32 cellular contexts compared by ENCODE assay signal in the genomic region with DNA sequence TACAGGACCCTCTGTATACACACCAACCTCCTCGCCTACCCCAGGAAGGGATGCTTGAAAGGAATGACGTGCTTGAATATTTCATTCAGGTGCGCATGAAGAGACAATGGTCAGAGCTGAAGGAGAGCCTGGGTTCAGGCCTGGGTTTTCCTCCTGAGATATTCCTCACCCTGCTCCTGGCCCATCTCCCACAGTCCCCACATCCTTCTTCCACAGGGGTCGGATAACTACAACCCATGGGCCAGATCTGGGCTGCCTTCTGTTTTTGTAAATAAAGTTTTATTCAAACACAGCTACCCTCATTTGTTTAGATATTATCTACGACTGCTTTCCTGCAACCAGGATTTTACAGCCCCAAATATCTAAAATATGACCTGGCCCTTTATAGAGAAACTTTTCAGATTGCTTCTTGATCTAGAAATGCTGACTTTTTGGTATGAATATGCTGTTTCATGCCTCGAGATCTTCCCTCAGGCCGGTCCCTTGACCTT. TPM values are rescaled to one million over a fixed set of nuclear protein-coding genes. Genes with fewer than 3 reads are reported as not detected.
"Had no signal": no experiment of that assay in that cellular context is flagged by ENCODE, and none has a peak within 500 bp of the region (broad histone marks: within the 10 kb centered on the region; RNA-seq: fewer than 3 reads in every experiment).

No MANE protein-coding gene starts in this region.

- H3K4me2 ChIP-seq: neural progenitor cell had no signal

- H3K27me3 ChIP-seq: right atrium auricular region, testis, thyroid gland, uterus had no signal

- H3K79me2 ChIP-seq: parathyroid adenoma had no signal

- H3K27ac ChIP-seq: heart left ventricle, left ventricle myocardium inferior, neural progenitor cell, neutrophil, parathyroid adenoma, right atrium auricular region, skin epidermis, stomach, testis, thyroid gland, transverse colon, upper lobe of left lung, uterus had no signal

- H3K36me3 ChIP-seq: heart left ventricle, left ventricle myocardium inferior, neural progenitor cell, neutrophil, right atrium auricular region, stomach, thyroid gland, transverse colon, upper lobe of left lung, uterus had no signal

- H3K9me3 ChIP-seq: heart left ventricle, left ventricle myocardium inferior, neutrophil, right atrium auricular region, stomach, testis, thyroid gland, transverse colon, upper lobe of left lung, uterus had no signal

- DNase-seq: heart left ventricle; hypothalamus; immature natural killer cell; left ventricle myocardium inferior; mesendoderm; naive B cell; occipital lobe; stimulated activated CD4-positive, alpha-beta T cell treated with anti-CD3 and anti-CD28 coated beads, Interleukin-12 subunit alpha, Interleukin-12 subunit beta, amount 100 ng/mL, for 4 hours; stimulated activated CD4-positive, alpha-beta T cell treated with anti-CD3 and anti-CD28 coated beads, Interleukin-15, amount 100 ng/mL, for 24 hours; stimulated activated CD4-positive, alpha-beta T cell treated with anti-CD3 and anti-CD28 coated beads, Interleukin-2, amount 100 ng/mL, for 24 hours; stimulated activated CD4-positive, alpha-beta T cell treated with anti-CD3 and anti-CD28 coated beads, Interleukin-4, amount 100 ng/mL, for 1 hour; stimulated activated naive B cell treated with anti-CD40 and anti-IgM and Interleukin-4, amounts not matched to agents 10 μg/mL and 1 μg/mL and 100 μg/mL, for 72 hours; stimulated activated naive CD8-positive, alpha-beta T cell treated with anti-CD3 and anti-CD28 coated beads, Interleukin-15, Interleukin-2, amounts not matched to agents 100 U/mL and 50 U/mL, for 24 hours; stomach; testis; thyroid gland; transverse colon; upper lobe of left lung; uterus had no signal

- H3K9me3 Mint-ChIP-seq: immature natural killer cell; mesothelial cell of epicardium; natural killer cell treated with Interleukin-12 subunit alpha and Interleukin-12 subunit beta and Interleukin-15 and Interleukin-18, amount 100 ng/mL, for 72 hours; neural progenitor cell had no signal

- FAIRE-seq: islet of Langerhans had no signal

- H3K36me3 Mint-ChIP-seq: immature natural killer cell; mesothelial cell of epicardium; naive B cell; natural killer cell treated with Interleukin-12 subunit alpha and Interleukin-12 subunit beta and Interleukin-15 and Interleukin-18, amount 100 ng/mL, for 72 hours; neural progenitor cell had no signal

- H2AFZ ChIP-seq: neural progenitor cell, parathyroid adenoma had no signal

- H3K4me1 ChIP-seq: parathyroid adenoma, uterus had no signal

- H3K4me3 ChIP-seq: heart left ventricle, left ventricle myocardium inferior, lung, neural progenitor cell, right atrium auricular region, skin epidermis, stomach, testis, thyroid gland, transverse colon, upper lobe of left lung, uterus had no signal

- H3K27ac Mint-ChIP-seq: immature natural killer cell; mesothelial cell of epicardium; naive B cell; natural killer cell treated with Interleukin-12 subunit alpha and Interleukin-12 subunit beta and Interleukin-15 and Interleukin-18, amount 100 ng/mL, for 72 hours; neural progenitor cell; progenitor cell of endocrine pancreas; stimulated activated naive B cell treated with anti-CD40 and anti-IgM and Interleukin-4, amounts not matched to agents 10 μg/mL and 1 μg/mL and 100 μg/mL, for 72 hours had no signal

- ATAC-seq: heart left ventricle; natural killer cell treated with Interleukin-12 subunit alpha and Interleukin-12 subunit beta and Interleukin-15 and Interleukin-18, amount 100 ng/mL, for 72 hours; sciatic nerve; stimulated activated naive B cell treated with anti-CD40 and anti-IgM and Interleukin-4, amounts not matched to agents 10 μg/mL and 1 μg/mL and 100 μg/mL, for 72 hours; stimulated activated naive CD8-positive, alpha-beta T cell treated with anti-CD3 and anti-CD28 coated beads, Interleukin-15, Interleukin-2, amounts not matched to agents 100 U/mL and 50 U/mL, for 24 hours had no signal

- H3K4me3 Mint-ChIP-seq: immature natural killer cell; mesothelial cell of epicardium; natural killer cell treated with Interleukin-12 subunit alpha and Interleukin-12 subunit beta and Interleukin-15 and Interleukin-18, amount 100 ng/mL, for 72 hours; stimulated activated naive B cell treated with anti-CD40 and anti-IgM and Interleukin-4, amounts not matched to agents 10 μg/mL and 1 μg/mL and 100 μg/mL, for 72 hours had no signal

- H3K9ac ChIP-seq: neural progenitor cell, parathyroid adenoma had no signal

RNA-seq across cellular contexts. Expression of a gene that starts 1.8 kb away (rescaled TPM):
- total RNA-seq: mononuclear cell, renal cortical epithelial cell had no signal
- polyA plus RNA-seq: immature natural killer cell had no signal

RNA-seq across cellular contexts. Expression of a gene that starts 23.5 kb away (rescaled TPM):
- total RNA-seq: mononuclear cell, renal cortical epithelial cell had no signal
- polyA plus RNA-seq: stomach had no signal
